In genomic region chr7:23894891-23895569, GRCh38 we compare ENCODE assay signal across 18 cellular contexts.
DNase-seq lines count a peak whose midpoint lies in the region; ATAC-seq, FAIRE-seq and TF ChIP-seq lines count a peak whose summit lies in the region.
"Had no signal": no experiment of that assay in that cellular context is flagged by ENCODE, and none has a peak within 500 bp of the region (broad histone marks: within the 10 kb centered on the region; RNA-seq: fewer than 3 reads in every experiment).

No MANE protein-coding gene starts in this region.

- H3K18ac ChIP-seq in mesenchymal stem cell (ENCODE audit: low read depth in 1 of 2, low read length in 2 of 2): no peak overlapping the region

- no peak for TF ChIP-seq RAD21 in A549 (conservative IDR thresholded peaks at IDR 0.05 in 1 of 2, IDR thresholded peaks at IDR 0.05 in 1 of 2)

- H3K27me3 ChIP-seq in CD4-positive, alpha-beta memory T cell (ENCODE audit: insufficient read depth, low read length): no peaks in the 10 kb centered on the region
- H3K27me3 ChIP-seq in mesenchymal stem cell (ENCODE audit: control insufficient read depth in 1 of 2, insufficient read depth in 1 of 2, low read length in 2 of 2): no peaks in the 10 kb centered on the region
- H3K27me3 ChIP-seq: neural progenitor cell, thyroid gland had no signal

- no peaks in the 10 kb centered on the region for H3K36me3 Mint-ChIP-seq in CD4-positive, alpha-beta memory T cell
- H3K36me3 Mint-ChIP-seq in activated CD4-positive, alpha-beta memory T cell treated with anti-CD3 and anti-CD28 coated beads, Interleukin-2, amount 10 ng/mL, durations not matched to agents 7 days and 5 days (ENCODE audit: low read depth): no peaks in the 10 kb centered on the region
- H3K36me3 Mint-ChIP-seq: brain, neural progenitor cell, T-cell had no signal

- H3K23ac ChIP-seq in mesenchymal stem cell (ENCODE audit: low read length in 2 of 2): no peak overlapping the region

- H2AK5ac ChIP-seq in mesenchymal stem cell (ENCODE audit: low read length, severe bottlenecking): no peak overlapping the region

- no peak for DNase-seq in A549 (ENCODE audit: low read depth in 1 of 2, low spot score in 1 of 2)
- DNase-seq in CD4-positive, alpha-beta memory T cell: no peak
- DNase-seq in activated CD4-positive, alpha-beta memory T cell treated with anti-CD3 and anti-CD28 coated beads, Interleukin-2, amount 10 ng/mL, durations not matched to agents 7 days and 5 days: no peak
- no peak for DNase-seq in mesenchymal stem cell
- DNase-seq in AML-193 (lab: John Stamatoyannopoulos, UW): no peak
- no peak for DNase-seq in NCI-H1436 (lab: John Stamatoyannopoulos, UW)
- DNase-seq: NCI-H1092 treated with DMSO at 0.1 percent for 48 hours, NCI-H2081 treated with DMSO at 0.1 percent for 48 hours, spleen, thyroid gland had no signal

- no peaks in the 10 kb centered on the region for H3K79me1 ChIP-seq in mesenchymal stem cell (replicated peaks; ENCODE audit: low read length, poor library complexity, severe bottlenecking)

- H3K4me2 ChIP-seq in A549 (peak overlapping the region; percentile 46; the same call in 1 of the 3 replicates), mesenchymal stem cell (ENCODE audit: low read length, poor library complexity, severe bottlenecking) (no peak overlapping the region)
- H3K4me2 ChIP-seq: neural progenitor cell had no signal

- no peaks in the 10 kb centered on the region for H3K36me3 ChIP-seq in CD4-positive, alpha-beta memory T cell (ENCODE audit: insufficient read depth, low read length)
- no peaks in the 10 kb centered on the region for H3K36me3 ChIP-seq in mesenchymal stem cell (ENCODE audit: control insufficient read depth in 1 of 2, insufficient read depth in 2 of 2, low read depth in 1 of 2, low read length in 2 of 2)
- H3K36me3 ChIP-seq: neural progenitor cell, spleen, thyroid gland had no signal

- TF ChIP-seq POLR2A in A549 (IDR thresholded peaks at IDR 0.05; ENCODE audit: low read length): no peak

- no peak overlapping the region for H3K14ac ChIP-seq in mesenchymal stem cell (ENCODE audit: low read length in 2 of 2)

- intact Hi-C loops in CD4-positive, alpha-beta memory T cell (cut with micrococcal nuclease): no loop called here

- H3K9ac ChIP-seq in mesenchymal stem cell (ENCODE audit: low read length): no peak overlapping the region
- H3K9ac ChIP-seq: neural progenitor cell had no signal

- peak overlapping the region; percentile 61 for H4K8ac ChIP-seq in mesenchymal stem cell (ENCODE audit: low read length)

- no peak overlapping the region for H2AFZ ChIP-seq in mesenchymal stem cell (ENCODE audit: low read depth, low read length)
- H2AFZ ChIP-seq: neural progenitor cell had no signal

- H3K9me3 Mint-ChIP-seq in CD4-positive, alpha-beta memory T cell: peaks cover 0 to 2% (median 0%) of the 10 kb centered on the region in 8 donors
- no peaks in the 10 kb centered on the region for H3K9me3 Mint-ChIP-seq in activated CD4-positive, alpha-beta memory T cell treated with anti-CD3 and anti-CD28 coated beads, Interleukin-2, amount 10 ng/mL, durations not matched to agents 7 days and 5 days
- H3K9me3 Mint-ChIP-seq: brain, neural progenitor cell had no signal

- H3K4ac ChIP-seq in mesenchymal stem cell (ENCODE audit: low read depth in 1 of 2, low read length in 2 of 2): no peak overlapping the region

- H3K27ac ChIP-seq in A549 (peak overlapping the region in 1 of 2 experiments; percentile 21; a peak in 1 of 6 replicates), mesenchymal stem cell (ENCODE audit: low read length, poor library complexity, severe bottlenecking) (no peak overlapping the region)
- no peak overlapping the region for H3K27ac ChIP-seq in CD4-positive, alpha-beta memory T cell (ENCODE audit: low read depth, low read length)
- H3K27ac ChIP-seq: neural progenitor cell, spleen, thyroid gland had no signal

- H4K91ac ChIP-seq in mesenchymal stem cell (ENCODE audit: low read length): no peak overlapping the region

- H3K27me3 Mint-ChIP-seq in CD4-positive, alpha-beta memory T cell: peaks cover 1 to 4% of the 10 kb centered on the region in 2 donors
- peaks cover 20% of the 10 kb centered on the region for H3K27me3 Mint-ChIP-seq in activated CD4-positive, alpha-beta memory T cell treated with anti-CD3 and anti-CD28 coated beads, Interleukin-2, amount 10 ng/mL, durations not matched to agents 7 days and 5 days

- H2BK5ac ChIP-seq in mesenchymal stem cell (ENCODE audit: low read depth, low read length, poor library complexity, severe bottlenecking): no peak overlapping the region

- CTCF ChIA-PET in A549 (lab: Yijun Ruan, JAX): no interaction called here
- CTCF ChIA-PET in CD4-positive, alpha-beta memory T cell (lab: Charles Lee; ENCODE audit: partially characterized antibody): no interaction called here
- CTCF ChIA-PET in activated CD4-positive, alpha-beta memory T cell treated with anti-CD3 and anti-CD28 coated beads, Interleukin-2, amount 10 ng/mL, durations not matched to agents 7 days and 5 days (lab: Charles Lee): no interaction called here

- WGBS in A549 (ENCODE audit: missing lambda C conversion rate): 89% methylated on average over 4 of the region's 4 CpGs
- 84% methylated on average over 4 of the region's 4 CpGs for WGBS in mesenchymal stem cell

- H3K4me3 ChIP-seq in A549: no peak overlapping the region
- no peak overlapping the region for H3K4me3 ChIP-seq in CD4-positive, alpha-beta memory T cell (ENCODE audit: low read length in 2 of 2)
- no peak overlapping the region for H3K4me3 ChIP-seq in mesenchymal stem cell (ENCODE audit: insufficient read depth in 1 of 2, low read depth in 1 of 2, low read length in 2 of 2)
- H3K4me3 ChIP-seq: neural progenitor cell, spleen, thyroid gland had no signal

- no peak for TF ChIP-seq EP300 in A549 (IDR thresholded peaks at IDR 0.05)

- H3K9me3 ChIP-seq in A549: no peaks in the 10 kb centered on the region
- H3K9me3 ChIP-seq in CD4-positive, alpha-beta memory T cell (ENCODE audit: control insufficient read depth in 1 of 2, low read length in 2 of 2): no peaks in the 10 kb centered on the region
- no peaks in the 10 kb centered on the region for H3K9me3 ChIP-seq in mesenchymal stem cell (ENCODE audit: control insufficient read depth, low read length)
- H3K9me3 ChIP-seq: spleen, thyroid gland had no signal

- peaks cover 9% of the 10 kb centered on the region; the same call in 1 of the 3 replicates for H3K4me1 ChIP-seq in A549
- peaks cover 27% of the 10 kb centered on the region for H3K4me1 ChIP-seq in CD4-positive, alpha-beta memory T cell (ENCODE audit: insufficient read depth, low read length)
- no peaks in the 10 kb centered on the region for H3K4me1 ChIP-seq in mesenchymal stem cell (ENCODE audit: control insufficient read depth, insufficient read depth, low read depth, low read length)
- H3K4me1 ChIP-seq: neural progenitor cell, spleen, thyroid gland had no signal

- FAIRE-seq in A549 (lab: Jason Lieb, UNC): no peak
- FAIRE-seq: colon, GM18507, H54 had no signal

- H2BK15ac ChIP-seq in mesenchymal stem cell (ENCODE audit: low read depth, poor library complexity, severe bottlenecking): no peak overlapping the region

- H3K4me3 Mint-ChIP-seq in CD4-positive, alpha-beta memory T cell: peak overlapping the region in 6 of 8 donors; percentile 39 to 77 (median 50)
- H3K4me3 Mint-ChIP-seq in activated CD4-positive, alpha-beta memory T cell treated with anti-CD3 and anti-CD28 coated beads, Interleukin-2, amount 10 ng/mL, durations not matched to agents 7 days and 5 days: no peak overlapping the region
- H3K4me3 Mint-ChIP-seq: brain, neural progenitor cell had no signal

- peak overlapping the region in 2 of 7 donors; percentile 10 to 80 for H3K27ac Mint-ChIP-seq in CD4-positive, alpha-beta memory T cell
- H3K27ac Mint-ChIP-seq in activated CD4-positive, alpha-beta memory T cell treated with anti-CD3 and anti-CD28 coated beads, Interleukin-2, amount 10 ng/mL, durations not matched to agents 7 days and 5 days: peak overlapping the region; percentile 13
- H3K27ac Mint-ChIP-seq: brain, neural progenitor cell, T-cell had no signal

- POLR2A ChIA-PET in A549 (lab: Yijun Ruan, JAX): no interaction called here
- POLR2A ChIA-PET in CD4-positive, alpha-beta memory T cell (lab: Charles Lee; ENCODE audit: partially characterized antibody): no interaction called here
- POLR2A ChIA-PET in activated CD4-positive, alpha-beta memory T cell treated with anti-CD3 and anti-CD28 coated beads, Interleukin-2, amount 10 ng/mL, durations not matched to agents 7 days and 5 days (lab: Charles Lee): interaction anchor here (0.8 to 1.4 kb wide), 2 partner anchors 10 to 11 kb away, joined by 3 read pairs; no protein-coding TSS in a partner anchor

- no peak overlapping the region for H2BK120ac ChIP-seq in mesenchymal stem cell (ENCODE audit: low read depth, low read length)

- H3K4me1 Mint-ChIP-seq in CD4-positive, alpha-beta memory T cell: peaks cover 13 to 34% (median 28%) of the 10 kb centered on the region in 4 donors
- peaks cover 30% of the 10 kb centered on the region for H3K4me1 Mint-ChIP-seq in activated CD4-positive, alpha-beta memory T cell treated with anti-CD3 and anti-CD28 coated beads, Interleukin-2, amount 10 ng/mL, durations not matched to agents 7 days and 5 days

- H2BK12ac ChIP-seq in mesenchymal stem cell (ENCODE audit: low read length in 2 of 2): no peak overlapping the region

- ATAC-seq in A549 (no peak), GM18868 (IDR thresholded peaks at IDR 0.05; ENCODE audit: unreplicated experiment) (no peak)
- ATAC-seq: left lobe of liver had no signal

- TF ChIP-seq CTCF in A549 (IDR thresholded peaks at IDR 0.05): no peak

TF ChIP-seq in A549, 52 proteins besides CTCF, POLR2A, EP300 and RAD21 (continues in another document):
- TF ChIP-seq CEBPB (IDR thresholded peaks at IDR 0.05) (no peak), POLR2AphosphoS2 (conservative IDR thresholded peaks at IDR 0.05; ENCODE audit: low read length) (no peak), USF2 (IDR thresholded peaks at IDR 0.05) (no peak), NR3C1 (IDR thresholded peaks at IDR 0.05) (no peak), MAFK (IDR thresholded peaks at IDR 0.05; ENCODE audit: partially characterized antibody) (no peak), FOSB (CRISPR knock-in tag; IDR thresholded peaks at IDR 0.05) (no peak), MAX (IDR thresholded peaks at IDR 0.05) (no peak), NFE2L2 (conservative IDR thresholded peaks at IDR 0.05; ENCODE audit: low read length) (no peak)
